9 cellular contexts compared by ENCODE assay signal in genomic region chr4:3041192-3042142, GRCh38.
DNase-seq lines count a peak whose midpoint lies in the region; ATAC-seq lines count a peak whose summit lies in the region.
"Had no signal": no experiment of that assay in that cellular context is flagged by ENCODE, and none has a peak within 500 bp of the region (broad histone marks: within the 10 kb centered on the region; RNA-seq: fewer than 3 reads in every experiment).

No MANE protein-coding gene starts in this region.

- no peaks in the 10 kb centered on the region for H3K4me1 ChIP-seq in HAP-1

- DNase-seq in AML-193 (lab: John Stamatoyannopoulos, UW) = peak; percentile 49 to 52
- DNase-seq in RKO (ENCODE audit: low spot score) = peak; percentile 70
- DNase-seq in activated naive CD8-positive, alpha-beta T cell treated with anti-CD3 and anti-CD28 coated beads, Interleukin-2, amount 50 U/mL, for 24 hours = peak; percentile 29
- peak; percentile 39 for DNase-seq in iPS-NIHi11 (ENCODE audit: low spot score)
- peak; percentile 41 for DNase-seq in stimulated activated CD4-positive, alpha-beta T cell treated with anti-CD3 and anti-CD28 coated beads, Interleukin-4, amount 100 ng/mL, for 1 hour
- no peak for DNase-seq in HAP-1 (ENCODE audit: low spot score in 2 of 2)

- peak overlapping the region; percentile 59 for H3K27ac Mint-ChIP-seq in activated naive CD8-positive, alpha-beta T cell treated with anti-CD3 and anti-CD28 coated beads, Interleukin-2, amount 50 U/mL, for 24 hours

- H3K9me3 Mint-ChIP-seq in activated naive CD8-positive, alpha-beta T cell treated with anti-CD3 and anti-CD28 coated beads, Interleukin-2, amount 50 U/mL, for 24 hours = peaks cover 7% of the 10 kb centered on the region

- in situ Hi-C loops in HAP-1 (cut with MboI; ENCODE audit: low sequenced_read_pairs) = no loop called here

- no peak overlapping the region for H3K4me3 ChIP-seq in HAP-1

- H3K4me1 Mint-ChIP-seq in activated naive CD8-positive, alpha-beta T cell treated with anti-CD3 and anti-CD28 coated beads, Interleukin-2, amount 50 U/mL, for 24 hours = peaks cover 60% of the 10 kb centered on the region

- H3K4me3 Mint-ChIP-seq in activated naive CD8-positive, alpha-beta T cell treated with anti-CD3 and anti-CD28 coated beads, Interleukin-2, amount 50 U/mL, for 24 hours = peak overlapping the region; percentile 67

- H3K27me3 ChIP-seq in HAP-1 (ENCODE audit: low read depth) = no peaks in the 10 kb centered on the region

- peak; percentile 33 for ATAC-seq in GM19463 (IDR thresholded peaks at IDR 0.05; ENCODE audit: unreplicated experiment)
- peak; percentile 45 for ATAC-seq in activated naive CD8-positive, alpha-beta T cell treated with anti-CD3 and anti-CD28 coated beads, Interleukin-2, amount 50 U/mL, for 24 hours
- no peak for ATAC-seq in HG03196 (IDR thresholded peaks at IDR 0.05; ENCODE audit: unreplicated experiment)
- ATAC-seq: HCT116 had no signal

- peaks cover 12% of the 10 kb centered on the region for H3K27me3 Mint-ChIP-seq in activated naive CD8-positive, alpha-beta T cell treated with anti-CD3 and anti-CD28 coated beads, Interleukin-2, amount 50 U/mL, for 24 hours

- H3K36me3 Mint-ChIP-seq in activated naive CD8-positive, alpha-beta T cell treated with anti-CD3 and anti-CD28 coated beads, Interleukin-2, amount 50 U/mL, for 24 hours (ENCODE audit: low read depth) = peaks cover 6% of the 10 kb centered on the region

- H3K9me3 ChIP-seq in HAP-1 = no peaks in the 10 kb centered on the region

- no peaks in the 10 kb centered on the region for H3K36me3 ChIP-seq in HAP-1 (replicated peaks)

Comparison
In these comparisons a context has a peak if more than half of its experiments do, and no peak if none do; other contexts are left out.
1. DNase-seq: peak in AML-193 (2 of 2), RKO (single experiment), activated naive CD8-positive, alpha-beta T cell treated with anti-CD3 and anti-CD28 coated beads, Interleukin-2, amount 50 U/mL, for 24 hours (single experiment), iPS-NIHi11 (single experiment) and stimulated activated CD4-positive, alpha-beta T cell treated with anti-CD3 and anti-CD28 coated beads, Interleukin-4, amount 100 ng/mL, for 1 hour (single experiment); none in HAP-1 (0 of 2).